30 cellular contexts compared by ENCODE assay signal in the genomic region with DNA sequence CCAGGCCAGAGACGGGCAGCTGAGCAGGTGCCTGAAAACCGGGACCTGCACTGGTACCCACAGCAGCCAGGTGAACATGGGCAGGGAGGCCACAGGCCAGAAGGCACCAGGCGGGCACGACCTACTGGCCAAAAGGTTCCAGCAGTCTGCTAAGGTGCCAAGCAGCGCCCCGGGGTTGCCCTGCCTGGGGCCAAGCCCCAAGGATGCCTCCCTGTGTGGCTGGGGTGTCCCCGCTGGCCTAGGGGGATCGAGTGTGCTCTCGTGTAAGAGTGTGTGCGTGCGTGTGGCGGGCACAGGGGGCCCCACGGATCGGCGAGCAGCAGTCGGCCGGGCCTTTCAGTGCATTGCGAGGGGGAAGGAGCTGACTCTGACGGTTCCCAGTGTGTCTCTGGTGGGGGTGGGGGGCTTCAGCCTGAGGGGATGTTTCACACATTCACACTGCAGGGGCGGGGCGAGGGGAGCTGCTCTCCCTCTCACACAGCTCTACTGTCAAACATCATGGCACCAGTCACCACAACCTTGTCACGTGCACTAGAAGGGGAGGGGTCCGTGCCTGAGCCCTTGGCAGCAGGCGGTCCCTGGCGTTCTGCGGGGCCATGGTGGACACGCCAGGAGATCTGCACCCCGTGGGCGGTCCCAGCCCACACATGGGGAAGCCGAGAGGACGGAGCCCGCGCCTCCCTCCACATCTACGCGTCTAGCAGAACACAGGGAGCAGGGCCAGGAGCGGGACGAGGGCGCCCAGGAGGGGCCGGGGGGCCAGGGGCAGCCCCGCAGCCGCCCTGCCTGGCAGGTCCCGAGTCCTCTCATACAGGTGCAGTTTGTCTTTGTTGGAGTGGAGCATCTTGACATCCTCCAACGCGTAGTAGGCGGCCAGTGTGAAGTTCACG. TPM values are rescaled to one million over a fixed set of nuclear protein-coding genes. Genes with fewer than 3 reads are reported as not detected.
"Had no signal": no experiment of that assay in that cellular context is flagged by ENCODE, and none has a peak within 500 bp of the region (broad histone marks: within the 10 kb centered on the region; RNA-seq: fewer than 3 reads in every experiment).

No MANE protein-coding gene starts in this region.

- ATAC-seq: activated CD4-positive, alpha-beta T cell treated with anti-CD3 and anti-CD28 coated beads for 36 hours; activated T-cell treated with anti-CD3 and anti-CD28 coated beads, Interleukin-2, amount 50 U/mL, for 4 hours; esophagus mucosa; naive thymus-derived CD8-positive, alpha-beta T cell; pancreas; right lobe of liver; stimulated activated naive B cell treated with anti-CD40 and anti-IgM and Interleukin-4, amounts not matched to agents 10 μg/mL and 1 μg/mL and 100 μg/mL, for 72 hours had no signal

- H3K4me3 ChIP-seq: adrenal gland, pancreas, right lobe of liver, smooth muscle cell, upper lobe of left lung had no signal

- H3K27ac ChIP-seq: adrenal gland, neutrophil, pancreas, right lobe of liver, upper lobe of left lung had no signal

- H3K9me3 ChIP-seq: adrenal gland, neutrophil, pancreas, right lobe of liver had no signal

- DNase-seq: activated B cell treated with CpG ODN at 0.5 μM for 24 hours; activated CD4-positive, alpha-beta T cell treated with anti-CD3 and anti-CD28 coated beads for 36 hours; activated CD4-positive, alpha-beta T cell treated with anti-CD3 and anti-CD28 coated beads, Interleukin-2, amount 50 U/mL, for 4 hours; activated CD8-positive, alpha-beta memory T cell treated with anti-CD3 and anti-CD28 coated beads, Interleukin-2, amount 50 U/mL, for 48 hours; activated naive CD4-positive, alpha-beta T cell; activated T-cell treated with anti-CD3 and anti-CD28 coated beads, Interleukin-2, amount 50 U/mL, for 4 hours; adrenal gland; central memory CD4-positive, alpha-beta T cell; effector memory CD4-positive, alpha-beta T cell; head of caudate nucleus; stimulated activated CD4-positive, alpha-beta T cell treated with anti-CD3 and anti-CD28 coated beads, Interleukin-15, amount 100 ng/mL, for 24 hours; stimulated activated CD4-positive, alpha-beta T cell treated with anti-CD3 and anti-CD28 coated beads, Interleukin-2, amount 100 ng/mL, for 48 hours; stimulated activated CD8-positive, alpha-beta memory T cell treated with anti-CD3 and anti-CD28 coated beads, Interleukin-4, amount 100 ng/mL, for 48 hours; stimulated activated naive B cell treated with anti-CD40 and anti-IgM and Interleukin-4, amounts not matched to agents 10 μg/mL and 1 μg/mL and 100 μg/mL, for 72 hours; T1000 had no signal

- H3K4me1 ChIP-seq: adrenal gland, pancreas, right lobe of liver had no signal

- H3K36me3 ChIP-seq: adrenal gland, neutrophil, right lobe of liver had no signal

- FAIRE-seq: astrocyte, colon, endothelial cell of umbilical vein, frontal cortex, keratinocyte, pancreas had no signal

- H3K4me2 ChIP-seq: smooth muscle cell had no signal

- H3K27me3 ChIP-seq: adrenal gland, pancreas, right lobe of liver, upper lobe of left lung had no signal

RNA-seq across cellular contexts. Expression of a gene that starts 44.5 kb away (rescaled TPM):
- total RNA-seq: activated B cell treated with CpG ODN at 0.5 μM for 24 hours; activated CD8-positive, alpha-beta memory T cell treated with anti-CD3 and anti-CD28 coated beads for 36 hours; activated T-helper 2 cell treated with anti-CD3 and anti-CD28 coated beads, Interferon-gamma antibody, Interleukin-2, Interleukin-4, amounts not matched to agents 10 μg/mL and 5 μg/mL and 100 μg/mL, durations not matched to agents 14 hours and 24 hours and 36 hours; naive thymus-derived CD8-positive, alpha-beta T cell; pulmonary artery endothelial cell had no signal
- polyA plus RNA-seq: naive thymus-derived CD8-positive, alpha-beta T cell had no signal
